ENCODE assay signal across 28 cellular contexts in genomic region chr22:50678651-50679521, GRCh38. TPM values are rescaled to one million over a fixed set of nuclear protein-coding genes. Genes with fewer than 3 reads are reported as not detected.
DNase-seq lines count a peak whose midpoint lies in the region; ATAC-seq and TF ChIP-seq lines count a peak whose summit lies in the region.
"Had no signal": no experiment of that assay in that cellular context is flagged by ENCODE, and none has a peak within 500 bp of the region (broad histone marks: within the 10 kb centered on the region; RNA-seq: fewer than 3 reads in every experiment).

No MANE protein-coding gene starts in this region.

- no peaks in the 10 kb centered on the region for H3F3A ChIP-seq in SK-N-SH (replicated peaks; ENCODE audit: insufficient read depth)

- no peak overlapping the region for H3K27ac ChIP-seq in SK-N-SH (ENCODE audit: low read depth in 2 of 2, low read length in 1 of 2)
- no peak overlapping the region for H3K27ac ChIP-seq in coronary artery
- no peak overlapping the region for H3K27ac ChIP-seq in left lung
- no peak overlapping the region for H3K27ac ChIP-seq in suprapubic skin
- H3K27ac ChIP-seq: 22Rv1, body of pancreas, RWPE1, VCaP had no signal

- H3K4me1 ChIP-seq in SK-N-SH (ENCODE audit: control insufficient read depth in 1 of 2, insufficient read depth in 2 of 2, low read depth in 1 of 2, low read length in 1 of 2), result peaks cover 0 to 5% of the 10 kb centered on the region in 2 experiments; a peak in 1 of 4 replicates
- peaks cover under 1 to 5% of the 10 kb centered on the region in 2 donors for H3K4me1 ChIP-seq in left lung
- peaks cover 14% of the 10 kb centered on the region for H3K4me1 ChIP-seq in suprapubic skin
- H3K4me1 ChIP-seq: gastrocnemius medialis had no signal

- POLR2A ChIA-PET in SK-N-SH (lab: Yijun Ruan, JAX), result no interaction called here

- H3K27me3 ChIP-seq in SK-N-SH (ENCODE audit: insufficient read depth), result no peaks in the 10 kb centered on the region
- H3K27me3 ChIP-seq in left lung, result peaks cover under 1 to 23% of the 10 kb centered on the region in 2 donors
- peaks cover 13% of the 10 kb centered on the region for H3K27me3 ChIP-seq in suprapubic skin
- H3K27me3 ChIP-seq: body of pancreas, MG63 had no signal

- no peak overlapping the region for H3K4me2 ChIP-seq in SK-N-SH

- WGBS in SK-N-SH (ENCODE audit: low lambda C conversion rate), result 98% methylated on average over 17 of the region's 30 CpGs
- 89% methylated on average over 5 of the region's 30 CpGs for WGBS in suprapubic skin

- no peaks in the 10 kb centered on the region for H4K20me1 ChIP-seq in SK-N-SH (ENCODE audit: insufficient read depth)

- H3K36me3 ChIP-seq in SK-N-SH (replicated peaks in 1 of 2; ENCODE audit: control insufficient read depth in 1 of 2, insufficient read depth in 2 of 2, low read length in 1 of 2), result no peaks in the 10 kb centered on the region
- H3K36me3 ChIP-seq in left lung, result peaks cover 0 to 7% of the 10 kb centered on the region in 2 donors
- H3K36me3 ChIP-seq in suprapubic skin, result peaks cover 6% of the 10 kb centered on the region
- H3K36me3 ChIP-seq: gastrocnemius medialis, MG63 had no signal

- DNase-seq in SK-N-SH (peak; percentile 11), coronary artery (ENCODE audit: low spot score) (no peak), left lung (peak; percentile 27 to 68), suprapubic skin (ENCODE audit: low spot score in 2 of 2) (peak in 1 of 2 donors; percentile 76)
- DNase-seq: activated CD4-positive, alpha-beta T cell treated with anti-CD3 and anti-CD28 coated beads, Interleukin-2, amount 10 ng/mL, durations not matched to agents 24 days and 14 days; activated gamma-delta T cell treated with Interleukin-2 at 50 U/mL for 16 hours; body of pancreas; effector memory CD8-positive, alpha-beta T cell; esophagus squamous epithelium; gastrocnemius medialis; MG63; NCI-H2081 treated with DMSO at 0.1 percent for 48 hours; NCI-H345; NCI-H774; small intestine; stimulated activated CD4-positive, alpha-beta T cell treated with anti-CD3 and anti-CD28 coated beads, Interleukin-2, amount 100 ng/mL, for 24 hours had no signal

- no peak for TF ChIP-seq EP300 in SK-N-SH (IDR thresholded peaks at IDR 0.05; ENCODE audit: borderline replicate concordance in 1 of 2, low read depth in 1 of 2, low read length in 1 of 2)
- TF ChIP-seq EP300 in suprapubic skin (IDR thresholded peaks at IDR 0.05), result no peak

- TF ChIP-seq CTCF in SK-N-SH (IDR thresholded peaks at IDR 0.05), result no peak
- no peak for TF ChIP-seq CTCF in coronary artery (IDR thresholded peaks at IDR 0.05)
- TF ChIP-seq CTCF in left lung (IDR thresholded peaks at IDR 0.05), result no peak
- TF ChIP-seq CTCF in suprapubic skin (IDR thresholded peaks at IDR 0.05), result no peak

- H3K9me3 ChIP-seq in SK-N-SH, result no peaks in the 10 kb centered on the region
- H3K9me3 ChIP-seq in left lung, result no peaks in the 10 kb centered on the region
- no peaks in the 10 kb centered on the region for H3K9me3 ChIP-seq in suprapubic skin
- H3K9me3 ChIP-seq: body of pancreas, esophagus squamous epithelium, gastrocnemius medialis, MG63 had no signal

- no peak overlapping the region for H2AFZ ChIP-seq in SK-N-SH (ENCODE audit: low read depth)

- H3K9ac ChIP-seq in SK-N-SH, result no peak overlapping the region

- TF ChIP-seq RAD21 in SK-N-SH (IDR thresholded peaks at IDR 0.05; ENCODE audit: low read length), result no peak

- no peak overlapping the region for H3K4me3 ChIP-seq in SK-N-SH (ENCODE audit: low read depth in 2 of 2, low read length in 1 of 2)
- peak overlapping the region; percentile 5 for H3K4me3 ChIP-seq in coronary artery
- no peak overlapping the region for H3K4me3 ChIP-seq in left lung
- H3K4me3 ChIP-seq in suprapubic skin, result peak overlapping the region; percentile 56
- H3K4me3 ChIP-seq: body of pancreas, K562, MG63 had no signal

- TF ChIP-seq POLR2A in suprapubic skin (IDR thresholded peaks at IDR 0.05), result no peak

- CTCF ChIA-PET in SK-N-SH (lab: Yijun Ruan, JAX), result interaction anchor here (0.6 kb wide), 1 partner anchor 954 kb away, joined by 3 read pairs; no protein-coding TSS in a partner anchor

- intact Hi-C loops in left lung (cut with DNase I), result no loop called here

- no peaks in the 10 kb centered on the region for H3K79me2 ChIP-seq in SK-N-SH (ENCODE audit: insufficient read depth)

- ATAC-seq in SK-N-SH treated with all-trans-retinoic acid at 6 μM for 48 hours (no peak), left lung (no peak), GM18520 (IDR thresholded peaks at IDR 0.05; ENCODE audit: unreplicated experiment) (no peak), GM19023 (IDR thresholded peaks at IDR 0.05; ENCODE audit: unreplicated experiment) (no peak), HG02642 (IDR thresholded peaks at IDR 0.05; ENCODE audit: poor library complexity, unreplicated experiment) (no peak)
- ATAC-seq: body of pancreas; effector memory CD8-positive, alpha-beta T cell; gastrocnemius medialis; K562; stimulated activated effector memory CD8-positive, alpha-beta T cell treated with anti-CD3 and anti-CD28 coated beads, Interleukin-12 subunit alpha, Interleukin-12 subunit beta, amount 100 ng/mL, for 72 hours had no signal

- H3K9me2 ChIP-seq in SK-N-SH, result no peaks in the 10 kb centered on the region

TF ChIP-seq in SK-N-SH, 30 proteins besides CTCF, POLR2A, EP300 and RAD21 (continues in another document):
- TF ChIP-seq MAX (IDR thresholded peaks at IDR 0.05; ENCODE audit: low read depth) (no peak), PBX3 (IDR thresholded peaks at IDR 0.05) (no peak), USF1 (IDR thresholded peaks at IDR 0.05; ENCODE audit: borderline replicate concordance, low read depth) (no peak), TAF1 (IDR thresholded peaks at IDR 0.05; ENCODE audit: borderline replicate concordance, low read depth, low read length) (no peak), RFX5 (IDR thresholded peaks at IDR 0.05; ENCODE audit: low read length) (no peak), SIN3A (IDR thresholded peaks at IDR 0.05; ENCODE audit: borderline replicate concordance, low read depth, low read length) (no peak)

TF ChIP-seq in SK-N-SH treated with all-trans-retinoic acid at 6 μM for 48 hours, 23 proteins besides CTCF, POLR2A, EP300 and RAD21:
- no peak for TF ChIP-seq ARNTL (CRISPR knock-in tag; IDR thresholded peaks at IDR 0.05; ENCODE audit: borderline replicate concordance, low read depth)
- no peak for TF ChIP-seq GLIS3 (CRISPR knock-in tag; IDR thresholded peaks at IDR 0.05)

RNA-seq across cellular contexts. Expression of gene SHANK3, which starts 6.3 kb away (rescaled TPM):
- 0.88 and 1.5 TPM in 2 replicates for polyA plus RNA-seq in SK-N-SH (2012; rRNA removed)
- polyA plus RNA-seq in SK-N-SH (2012; cell fraction: cytosol; rRNA removed), result 0.62 and 1.1 TPM in 2 replicates
- polyA plus RNA-seq in SK-N-SH (2012; cell fraction: nucleus; rRNA removed), result 4.6 and 4.7 TPM in 2 replicates
- total RNA-seq in left lung, result 10 to 100 TPM; 25.1 to 42.9 TPM
- total RNA-seq in suprapubic skin, result 10 to 100 TPM in 2 of 4 donors, 1 to 10 TPM in 2; 2.9 to 15.9 (median 9.5) TPM
- total RNA-seq: CD4-positive, alpha-beta T cell had no signal

RNA-seq across cellular contexts. Expression of gene ARSA, which starts 50.9 kb away (rescaled TPM):
- 34.2 and 34.4 TPM in 2 replicates for polyA plus RNA-seq in SK-N-SH (2012; rRNA removed)
- 8.7 and 14.7 TPM in 2 replicates for polyA plus RNA-seq in SK-N-SH (2012; cell fraction: cytosol; rRNA removed)
- polyA plus RNA-seq in SK-N-SH (2012; cell fraction: nucleus; rRNA removed), result 200 and 287 TPM in 2 replicates
- total RNA-seq in left lung, result 10 to 100 TPM; 46.3 to 58.0 TPM
- 10 to 100 TPM; 37.0 to 51.3 (median 42.2) TPM for total RNA-seq in suprapubic skin

RNA-seq across cellular contexts. Expression of gene ACR, which starts 59.1 kb away (rescaled TPM):
- 0.08 and 0.15 TPM in 2 replicates for polyA plus RNA-seq in SK-N-SH (2012; rRNA removed)
- 0.07 TPM in 1 of 2 replicates, not detected in the other for polyA plus RNA-seq in SK-N-SH (2012; cell fraction: cytosol; rRNA removed)
- 0.41 and 0.42 TPM in 2 replicates for polyA plus RNA-seq in SK-N-SH (2012; cell fraction: nucleus; rRNA removed)
- total RNA-seq in left lung, result 1 to 10 TPM in 1 of 2 donors, not detected in 1; 1.4 TPM
- not detected for total RNA-seq in suprapubic skin
- total RNA-seq: activated CD4-positive, alpha-beta T cell treated with anti-CD3 and anti-CD28 coated beads, Interleukin-2, amount 10 ng/mL, durations not matched to agents 24 days and 14 days; body of pancreas; CD4-positive, alpha-beta T cell; esophagus squamous epithelium; gastrocnemius medialis; K562; T-helper 2 cell treated with Interferon-gamma antibody and Interleukin-4, amounts not matched to agents 100 ng/mL and 5 ng/mL, for 36 hours had no signal
- polyA plus RNA-seq: K562, keratinocyte had no signal

Comparison
In these comparisons a context has a peak if more than half of its experiments do, and no peak if none do; other contexts are left out.
1. H3K4me3 ChIP-seq: peak in coronary artery (single experiment) and suprapubic skin (single experiment); none in SK-N-SH (0 of 2) and left lung (0 of 2).